In genomic region chr11:83222499-83222898, GRCh38 we compare ENCODE assay signal across 21 cellular contexts. TPM values are rescaled to one million over a fixed set of nuclear protein-coding genes. Genes with fewer than 3 reads are reported as not detected.
A peak's percentile ranks its signal among the peaks of the same experiment; 100 is the strongest.
DNase-seq lines count a peak whose midpoint lies in the region; ATAC-seq and TF ChIP-seq lines count a peak whose summit lies in the region.
"Had no signal": no experiment of that assay in that cellular context is flagged by ENCODE, and none has a peak within 500 bp of the region (broad histone marks: within the 10 kb centered on the region; RNA-seq: fewer than 3 reads in every experiment).

No MANE protein-coding gene starts in this region.

- no peaks in the 10 kb centered on the region for H4K20me1 ChIP-seq in GM23248 (ENCODE audit: insufficient read depth)

- H3K9ac ChIP-seq in GM23248, result no peak overlapping the region

- H3K27me3 Mint-ChIP-seq in nephron progenitor cell (ENCODE audit: low read depth, poor library complexity), result peaks cover 5% of the 10 kb centered on the region
- H3K27me3 Mint-ChIP-seq: B cell had no signal

- 69 to 86% methylated on average over 1 of the region's 1 CpG for whole genome bisulfite sequencing in GM23248 (ENCODE audit: low coverage in 1 of 2, low lambda C conversion rate in 2 of 2, missing lambda C conversion rate in 2 of 2), 2 experiments
- WGBS in testis, 2 donors, result 96 to 100% methylated on average over 1 of the region's 1 CpG

- no peak overlapping the region for H3K4me3 Mint-ChIP-seq in nephron progenitor cell
- H3K4me3 Mint-ChIP-seq: B cell; CD8-positive, alpha-beta T cell had no signal

- DNase-seq in GM23248 (peak; percentile 23), MG63 (peak; percentile 10), epithelial cell of esophagus (ENCODE audit: low read depth) (peak; percentile 52), renal cortical epithelial cell (ENCODE audit: low read depth) (peak; percentile 27), testis (no peak), NCI-H1105 treated with DMSO at 0.1 percent for 48 hours (lab: John Stamatoyannopoulos, UW) (no peak), nephron progenitor cell (no peak)
- DNase-seq: Caco-2; CD8-positive, alpha-beta T cell; H7; MV-4-11; NCI-H1105; NCI-H2029; NCI-H446; NCI-H524 treated with DMSO at 0.1 percent for 48 hours; NCI-H774 had no signal

- H3F3A ChIP-seq in GM23248 (ENCODE audit: insufficient read depth), result no peaks in the 10 kb centered on the region

- H3K9me3 ChIP-seq in GM23248 (ENCODE audit: low read depth) (no peaks in the 10 kb centered on the region), MG63 (no peaks in the 10 kb centered on the region), testis (no peaks in the 10 kb centered on the region)
- H3K9me3 ChIP-seq: Caco-2, SJSA1 had no signal

- no peak overlapping the region for H3K4me2 ChIP-seq in GM23248 (ENCODE audit: unreplicated experiment)

- H2AFZ ChIP-seq in GM23248, result no peak overlapping the region

- H3K36me3 ChIP-seq in GM23248 (ENCODE audit: low read depth) (no peaks in the 10 kb centered on the region), MG63 (no peaks in the 10 kb centered on the region), testis (ENCODE audit: low read depth, missing control alignments) (no peaks in the 10 kb centered on the region)
- H3K36me3 ChIP-seq: SJSA1 had no signal

- no peak for TF ChIP-seq CTCF in epithelial cell of esophagus (IDR thresholded peaks at IDR 0.05; ENCODE audit: insufficient read depth, low read depth, low read length, missing control alignments)
- TF ChIP-seq CTCF in testis (IDR thresholded peaks at IDR 0.05), result no peak
- TF ChIP-seq CTCF in nephron progenitor cell (IDR thresholded peaks at IDR 0.05), result no peak

- no peaks in the 10 kb centered on the region for H3K36me3 Mint-ChIP-seq in nephron progenitor cell (ENCODE audit: low read depth)
- H3K36me3 Mint-ChIP-seq: CD8-positive, alpha-beta T cell had no signal

- H3K4me3 ChIP-seq in GM23248 (no peak overlapping the region), MG63 (no peak overlapping the region), epithelial cell of esophagus (ENCODE audit: low read length) (no peak overlapping the region), testis (no peak overlapping the region)
- H3K4me3 ChIP-seq: SJSA1 had no signal

- no peak for ATAC-seq in HG03175 (IDR thresholded peaks at IDR 0.05; ENCODE audit: unreplicated experiment)
- ATAC-seq: CD8-positive, alpha-beta T cell; Right ventricle myocardium inferior had no signal

- H3K4me1 Mint-ChIP-seq in nephron progenitor cell, result peaks cover 5% of the 10 kb centered on the region
- H3K4me1 Mint-ChIP-seq: B cell had no signal

- no peak overlapping the region for H3K27ac Mint-ChIP-seq in nephron progenitor cell
- H3K27ac Mint-ChIP-seq: B cell; CD8-positive, alpha-beta T cell had no signal

- in situ Hi-C loops in GM23248 (cut with MboI), result no loop called here

- no peaks in the 10 kb centered on the region for H3K9me3 Mint-ChIP-seq in nephron progenitor cell
- H3K9me3 Mint-ChIP-seq: CD8-positive, alpha-beta T cell had no signal

- H3K27me3 ChIP-seq in GM23248 (replicated peaks; ENCODE audit: insufficient read depth), result no peaks in the 10 kb centered on the region
- no peaks in the 10 kb centered on the region for H3K27me3 ChIP-seq in MG63
- H3K27me3 ChIP-seq in testis, result no peaks in the 10 kb centered on the region
- H3K27me3 ChIP-seq: SJSA1 had no signal

- no peaks in the 10 kb centered on the region for H3K9me2 ChIP-seq in GM23248 (ENCODE audit: insufficient read depth)

- H3K27ac ChIP-seq in GM23248 (no peak overlapping the region), testis (no peak overlapping the region)
- H3K27ac ChIP-seq: C4-2B, SJSA1 had no signal

- H3K4me1 ChIP-seq in GM23248 (ENCODE audit: insufficient read depth), result no peaks in the 10 kb centered on the region
- no peaks in the 10 kb centered on the region for H3K4me1 ChIP-seq in testis
- H3K4me1 ChIP-seq: Caco-2 had no signal

- intact Hi-C loops in testis (cut with DNase I; ENCODE audit: low total_unique reads), result no loop called here

- TF ChIP-seq POLR2A in testis (IDR thresholded peaks at IDR 0.05), result no peak

- no peaks in the 10 kb centered on the region for H3K79me2 ChIP-seq in GM23248 (ENCODE audit: insufficient read depth)

RNA-seq across cellular contexts. Expression of gene ANKRD42, which starts 29.0 kb away (rescaled TPM):
- 17.8 and 22.0 TPM in 2 replicates for total RNA-seq in GM23248 (2014; rRNA removed; shearing (Covaris generic))
- 17.6 and 19.7 TPM in 2 replicates for polyA plus RNA-seq in GM23248 (2016; fragmentation: Nextera tagmentation; extraction: Ambion mirVana)
- 6.1 and 12.4 TPM in 2 replicates for total RNA-seq in MG63 (2014; rRNA removed; shearing (Covaris generic); ENCODE audit: low replicate concordance)
- total RNA-seq in renal cortical epithelial cell, result 6.9 and 25.9 TPM in 2 replicates
- 10 to 100 TPM; 49.8 to 66.1 TPM for total RNA-seq in testis
- 79.7 TPM for polyA plus RNA-seq in testis (ENCODE audit: insufficient read depth, low read depth, low replicate concordance)

Comparison
In these comparisons a context has a peak if more than half of its experiments do, and no peak if none do; other contexts are left out.
1. DNase-seq: peak in GM23248 (single experiment), MG63 (single experiment), epithelial cell of esophagus (single experiment) and renal cortical epithelial cell (single experiment); none in testis (single experiment), NCI-H1105 treated with DMSO at 0.1 percent for 48 hours (single experiment) and nephron progenitor cell (single experiment).